ENCODE assay signal across 26 cellular contexts in the genomic region with DNA sequence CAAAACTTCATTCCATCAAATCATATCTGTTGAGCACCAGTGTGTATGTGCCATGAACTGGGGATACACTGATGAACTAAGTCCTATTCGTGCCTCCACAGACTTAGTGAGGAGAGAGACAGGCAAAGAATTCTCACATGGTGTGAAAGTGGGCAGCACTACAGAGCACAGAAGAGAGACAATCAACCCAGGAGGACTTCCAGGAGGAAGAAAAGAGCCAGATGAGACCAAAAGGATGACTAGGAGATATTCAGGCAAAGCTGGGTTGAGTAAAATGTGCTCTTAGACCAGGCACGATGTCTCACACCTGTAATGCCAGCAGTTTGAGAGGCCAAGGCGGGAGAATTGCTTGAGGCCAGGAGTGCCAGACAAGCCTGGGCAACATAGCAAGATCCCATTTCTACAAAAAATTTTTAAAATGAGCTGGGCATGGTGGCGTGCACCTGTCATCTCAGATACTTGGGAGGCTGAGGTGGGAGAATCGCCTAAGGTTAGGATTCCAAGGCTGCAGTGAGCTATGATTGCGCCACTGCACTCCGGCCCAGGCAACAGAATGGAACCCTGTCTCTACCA. TPM values are rescaled to one million over a fixed set of nuclear protein-coding genes. Genes with fewer than 3 reads are reported as not detected.
DNase-seq lines count a peak whose midpoint lies in the region; ATAC-seq and TF ChIP-seq lines count a peak whose summit lies in the region.
"Had no signal": no experiment of that assay in that cellular context is flagged by ENCODE, and none has a peak within 500 bp of the region (broad histone marks: within the 10 kb centered on the region; RNA-seq: fewer than 3 reads in every experiment).

No MANE protein-coding gene starts in this region.

- no peaks in the 10 kb centered on the region for H3K9me3 ChIP-seq in HEK293 (ENCODE audit: control insufficient read depth, insufficient read depth, low read depth, low read length)
- H3K9me3 ChIP-seq in transverse colon: no peaks in the 10 kb centered on the region

- H3K27ac Mint-ChIP-seq in chondrocyte (ENCODE audit: unreplicated experiment): peak overlapping the region; percentile 18
- no peak overlapping the region for H3K27ac Mint-ChIP-seq in MCF 10A (ENCODE audit: low read depth, unreplicated experiment)
- H3K27ac Mint-ChIP-seq: CD4-positive, CD25-positive, alpha-beta regulatory T cell; HFFc6 had no signal

- no peaks in the 10 kb centered on the region for H3K27me3 Mint-ChIP-seq in chondrocyte (ENCODE audit: low read depth)
- no peaks in the 10 kb centered on the region for H3K27me3 Mint-ChIP-seq in MCF 10A (ENCODE audit: insufficient read depth, unreplicated experiment)

- H3K4me1 Mint-ChIP-seq in chondrocyte (ENCODE audit: low read depth) (peaks cover 34% of the 10 kb centered on the region), MCF 10A (ENCODE audit: insufficient read depth, unreplicated experiment) (peaks cover 28% of the 10 kb centered on the region)
- H3K4me1 Mint-ChIP-seq: CD4-positive, CD25-positive, alpha-beta regulatory T cell had no signal

- intact Hi-C loops in transverse colon (cut with DNase I; ENCODE audit: low total_unique reads) (no loop called here), Right ventricle myocardium superior (cut with DNase I) (no loop called here), MCF 10A (cut with micrococcal nuclease) (no loop called here)

- no peak for TF ChIP-seq POLR2A in transverse colon (IDR thresholded peaks at IDR 0.05)

- H3K4me1 ChIP-seq in HEK293 (ENCODE audit: control insufficient read depth, insufficient read depth, low read length) (no peaks in the 10 kb centered on the region), rectal smooth muscle tissue (ENCODE audit: control insufficient read depth, insufficient read depth, low read length) (peaks cover 10% of the 10 kb centered on the region), transverse colon (peaks cover 4 to 24% (median 10%) of the 10 kb centered on the region in 4 donors)

- no peak overlapping the region for H3K4me3 Mint-ChIP-seq in chondrocyte (ENCODE audit: unreplicated experiment)
- H3K4me3 Mint-ChIP-seq in MCF 10A (ENCODE audit: unreplicated experiment): no peak overlapping the region
- H3K4me3 Mint-ChIP-seq: CD4-positive, CD25-positive, alpha-beta regulatory T cell; HFFc6 had no signal

- H3K27ac ChIP-seq in HEK293 (ENCODE audit: extremely low read depth, low read depth, low read length) (no peak overlapping the region), rectal smooth muscle tissue (ENCODE audit: low read depth, low read length) (peak overlapping the region; percentile 43), transverse colon (peak overlapping the region in 3 of 4 donors; percentile 68 to 82 (median 74))
- H3K27ac ChIP-seq: HL-60, KMS-11 had no signal

- H3K4me3 ChIP-seq in HEK293 (ENCODE audit: low read depth, low read length) (no peak overlapping the region), rectal smooth muscle tissue (ENCODE audit: low read length) (no peak overlapping the region), transverse colon (no peak overlapping the region)
- H3K4me3 ChIP-seq: GM12878 had no signal

- POLR2A ChIA-PET in HEK293 (lab: Yijun Ruan, JAX) (interaction anchor here (0.6 kb wide), 1 partner anchor 120 kb away, joined by 3 read pairs; no protein-coding TSS in a partner anchor), MCF 10A (lab: Yijun Ruan, JAX) (interaction anchor here (0.6 to 2.5 kb wide), 8 partner anchors 12 to 189 kb away, joined by 3 to 7 read pairs (median 3); partner anchors contain the start of gene RBBP6)

- no peak for ATAC-seq in Right ventricle myocardium superior (ENCODE audit: poor library complexity)
- no peak for ATAC-seq in GM21447 (IDR thresholded peaks at IDR 0.05; ENCODE audit: unreplicated experiment)
- ATAC-seq: GM12878 had no signal

- no TSS peak for BruUV-seq in MCF 10A (replicated peaks; lab: Mats Ljungman, UMichigan)

- no peaks in the 10 kb centered on the region for H3K36me3 ChIP-seq in HEK293 (ENCODE audit: control insufficient read depth in 2 of 2, insufficient read depth in 1 of 2, low read length in 2 of 2)
- no peaks in the 10 kb centered on the region for H3K36me3 ChIP-seq in rectal smooth muscle tissue (ENCODE audit: control insufficient read depth, insufficient read depth, low read length)
- no peaks in the 10 kb centered on the region for H3K36me3 ChIP-seq in transverse colon

- H3K36me3 Mint-ChIP-seq in chondrocyte (ENCODE audit: low read depth) (no peaks in the 10 kb centered on the region), MCF 10A (ENCODE audit: insufficient read depth, unreplicated experiment) (no peaks in the 10 kb centered on the region)
- H3K36me3 Mint-ChIP-seq: CD4-positive, CD25-positive, alpha-beta regulatory T cell had no signal

- 92 to 93% methylated on average over 3 to 7 of the region's 7 CpGs for WGBS in transverse colon (ENCODE audit: low coverage in 1 of 2), 2 donors

- DNase-seq in chondrocyte (ENCODE audit: low spot score) (no peak), transverse colon (no peak), Right ventricle myocardium superior (no peak), MCF 10A (ENCODE audit: unreplicated experiment) (no peak)
- DNase-seq in stimulated activated CD4-positive, alpha-beta T cell treated with anti-CD3 and anti-CD28 coated beads, Interleukin-4, amount 100 ng/mL, for 4 hours: no peak
- DNase-seq: CD4-positive, CD25-positive, alpha-beta regulatory T cell; COR-L47; DMS 273 treated with DMSO at 0.1 percent for 48 hours; DND-41; H7; HFFc6; NCI-H1105; NCI-H146; NCI-H2029; NCI-H2171; NCI-H345; NCI-H524 treated with DMSO at 0.1 percent for 48 hours; NCI-H82; OCI-M1; SHP77 had no signal

- TF ChIP-seq CTCF in HEK293 (tag by site-specific recombination; IDR thresholded peaks at IDR 0.05) (no peak), chondrocyte (IDR thresholded peaks at IDR 0.05) (no peak), transverse colon (IDR thresholded peaks at IDR 0.05) (no peak), MCF 10A (IDR thresholded peaks at IDR 0.05; ENCODE audit: unreplicated experiment) (no peak)

- no peak overlapping the region for H3K9ac ChIP-seq in rectal smooth muscle tissue (ENCODE audit: low read length)
- H3K9ac ChIP-seq: KMS-11 had no signal

- no peaks in the 10 kb centered on the region for H3K27me3 ChIP-seq in rectal smooth muscle tissue (ENCODE audit: control insufficient read depth, insufficient read depth, low read length)
- no peaks in the 10 kb centered on the region for H3K27me3 ChIP-seq in transverse colon

- H3K9me3 Mint-ChIP-seq in chondrocyte (ENCODE audit: low read depth): no peaks in the 10 kb centered on the region
- H3K9me3 Mint-ChIP-seq in MCF 10A (ENCODE audit: unreplicated experiment): no peaks in the 10 kb centered on the region
- H3K9me3 Mint-ChIP-seq: HFFc6 had no signal

- in situ Hi-C loops in transverse colon (cut with MboI; ENCODE audit: low pct_ligation_motif_present in 1 of 4, low pct_unique_long_range_greater_than_20kb in 1 of 4, low sequenced_read_pairs in 3 of 4): no loop called here

- CTCF ChIA-PET in HEK293 (lab: Yijun Ruan, JAX) (interaction anchor here (0.9 kb wide), 1 partner anchor 13 kb away, joined by 3 read pairs; no protein-coding TSS in a partner anchor), MCF 10A (lab: Yijun Ruan, JAX) (interaction anchor here (0.9 to 1.4 kb wide), 3 partner anchors 17 to 56 kb away, joined by 3 to 12 read pairs (median 4); no protein-coding TSS in a partner anchor)

- no peak for TF ChIP-seq EP300 in transverse colon (IDR thresholded peaks at IDR 0.05; ENCODE audit: low read depth)

TF ChIP-seq in HEK293, 187 proteins besides CTCF, POLR2A, EP300 and RAD21:
- TF ChIP-seq ZNF121 (tag by site-specific recombination; IDR thresholded peaks at IDR 0.05): 0 out of 2 replicates have a peak, but pooled peaks have one; percentile 12
- TF ChIP-seq ZIC2 (tag by site-specific recombination; IDR thresholded peaks at IDR 0.05): no peak

RNA-seq across cellular contexts. Expression of gene TNRC6A, which starts 30.2 kb away (rescaled TPM):
- total RNA-seq in chondrocyte: 42.8 to 57.6 TPM (median 52.1 TPM) in 3 replicates
- 10 to 100 TPM; 48.2 to 77.2 (median 54.8) TPM for total RNA-seq in transverse colon
- 35.6 TPM for total RNA-seq in Right ventricle myocardium superior
- 41.6 and 50.3 TPM in 2 replicates for total RNA-seq in MCF 10A (2022)
